ENCODE assay signal across 23 cellular contexts in the genomic region with DNA sequence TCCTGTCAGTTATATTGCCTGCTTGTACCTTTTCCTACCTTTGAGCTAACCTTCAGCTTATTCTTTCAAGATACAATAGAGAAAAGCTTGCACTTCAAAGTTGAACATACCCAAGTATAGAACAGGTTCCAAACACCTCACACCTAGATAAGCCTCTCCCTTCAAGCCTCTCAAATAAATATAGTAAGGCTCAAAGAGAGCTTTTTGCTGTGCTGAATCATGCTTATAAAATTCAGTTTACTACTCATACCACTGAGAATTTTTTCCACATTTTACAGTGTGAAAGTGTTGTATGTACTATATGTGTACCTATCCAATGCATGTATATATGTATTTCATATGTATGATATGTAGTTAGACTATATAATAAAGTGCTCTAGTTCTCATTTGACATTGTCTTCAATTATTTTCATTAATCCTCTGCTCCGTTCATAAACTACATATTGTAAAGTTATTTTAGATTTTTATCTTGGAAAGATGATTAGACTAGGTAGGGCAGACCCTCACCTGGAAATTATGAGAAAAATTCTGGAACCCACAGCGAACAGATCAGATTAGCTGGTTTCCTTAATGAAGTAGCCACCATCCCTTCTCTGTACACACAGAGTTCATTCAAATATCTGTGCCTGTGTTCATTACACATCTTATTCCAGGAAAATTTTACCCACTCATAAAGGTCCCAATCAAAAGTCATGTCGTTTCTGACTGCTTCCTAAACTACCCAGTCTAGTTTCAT.
"Had no signal": no experiment of that assay in that cellular context is flagged by ENCODE, and none has a peak within 500 bp of the region (broad histone marks: within the 10 kb centered on the region; RNA-seq: fewer than 3 reads in every experiment).

No MANE protein-coding gene starts in this region.

- H3K36me3 Mint-ChIP-seq: immature natural killer cell; naive B cell; stimulated activated effector memory CD8-positive, alpha-beta T cell treated with anti-CD3 and anti-CD28 coated beads, Interleukin-12 subunit alpha, Interleukin-12 subunit beta, amount 100 ng/mL, for 72 hours had no signal

- ATAC-seq: foreskin keratinocyte; left cardiac atrium; left ventricle myocardium superior; pancreas; right cardiac atrium; stimulated activated effector memory CD8-positive, alpha-beta T cell treated with anti-CD3 and anti-CD28 coated beads, Interleukin-12 subunit alpha, Interleukin-12 subunit beta, amount 100 ng/mL, for 72 hours; stimulated activated naive CD8-positive, alpha-beta T cell treated with anti-CD3 and anti-CD28 coated beads, Interleukin-15, Interleukin-2, amounts not matched to agents 100 U/mL and 50 U/mL, for 24 hours had no signal

- H3K36me3 ChIP-seq: pancreas, suprapubic skin, thyroid gland had no signal

- H3K27me3 Mint-ChIP-seq: dendritic cell treated with granulocyte-macrophage colony-stimulating factor and Interleukin-4, amounts not matched to agents 40 ng/mL and 50 ng/mL, for 4 days; progenitor cell of endocrine pancreas had no signal

- H3K27ac ChIP-seq: foreskin keratinocyte, pancreas, suprapubic skin, thyroid gland had no signal

- H3K4me3 Mint-ChIP-seq: dendritic cell treated with granulocyte-macrophage colony-stimulating factor and Interleukin-4, amounts not matched to agents 40 ng/mL and 50 ng/mL, for 4 days; immature natural killer cell; naive B cell; nephron; stimulated activated effector memory CD8-positive, alpha-beta T cell treated with anti-CD3 and anti-CD28 coated beads, Interleukin-12 subunit alpha, Interleukin-12 subunit beta, amount 100 ng/mL, for 72 hours had no signal

- H3K4me2 ChIP-seq: smooth muscle cell had no signal

- H3K27me3 ChIP-seq: foreskin keratinocyte, pancreas, suprapubic skin, thyroid gland had no signal

- H3K9me3 ChIP-seq: pancreas, thyroid gland had no signal

- DNase-seq: erythroblast; immature natural killer cell; kidney; left cardiac atrium; left ventricle myocardium superior; mesenchymal stem cell; naive B cell; occipital lobe; pancreas; right cardiac atrium; stimulated activated CD4-positive, alpha-beta T cell treated with anti-CD3 and anti-CD28 coated beads, Interleukin-2, amount 100 ng/mL, for 48 hours; stimulated activated CD8-positive, alpha-beta memory T cell treated with anti-CD3 and anti-CD28 coated beads, Interleukin-4, amount 100 ng/mL, for 48 hours; stimulated activated naive CD8-positive, alpha-beta T cell treated with anti-CD3 and anti-CD28 coated beads, Interleukin-15, Interleukin-2, amounts not matched to agents 100 U/mL and 50 U/mL, for 24 hours; thyroid gland had no signal

- H3K4me3 ChIP-seq: lung, pancreas, smooth muscle cell, suprapubic skin, thyroid gland had no signal

- FAIRE-seq: colon, kidney, pancreas had no signal

- H3K27ac Mint-ChIP-seq: dendritic cell treated with granulocyte-macrophage colony-stimulating factor and Interleukin-4, amounts not matched to agents 40 ng/mL and 50 ng/mL, for 4 days; immature natural killer cell; nephron; progenitor cell of endocrine pancreas; stimulated activated effector memory CD8-positive, alpha-beta T cell treated with anti-CD3 and anti-CD28 coated beads, Interleukin-12 subunit alpha, Interleukin-12 subunit beta, amount 100 ng/mL, for 72 hours had no signal

- H3K4me1 ChIP-seq: foreskin keratinocyte, pancreas, suprapubic skin, thyroid gland had no signal

- H3K4me1 Mint-ChIP-seq: immature natural killer cell; naive B cell; nephron; stimulated activated effector memory CD8-positive, alpha-beta T cell treated with anti-CD3 and anti-CD28 coated beads, Interleukin-12 subunit alpha, Interleukin-12 subunit beta, amount 100 ng/mL, for 72 hours had no signal

- H3K9me3 Mint-ChIP-seq: dendritic cell treated with granulocyte-macrophage colony-stimulating factor and Interleukin-4, amounts not matched to agents 40 ng/mL and 50 ng/mL, for 4 days had no signal
